In genomic region chr11:83285771-83286528, GRCh38 we compare ENCODE assay signal across 8 cellular contexts. TPM values are rescaled to one million over a fixed set of nuclear protein-coding genes. Genes with fewer than 3 reads are reported as not detected.
DNase-seq lines count a peak whose midpoint lies in the region; ATAC-seq, FAIRE-seq and TF ChIP-seq lines count a peak whose summit lies in the region.

TSS of gene CCDC90B (minus strand) at chr11:83286367. CDS start at chr11:83285972, 395 bp downstream.

- no peaks in the 10 kb centered on the region for H3K36me3 ChIP-seq in trophoblast cell (ENCODE audit: control insufficient read depth in 1 of 2, insufficient read depth in 2 of 2, low read length in 2 of 2)
- H3K36me3 ChIP-seq in transverse colon: no peaks in the 10 kb centered on the region

- no peaks in the 10 kb centered on the region for H3K9me3 ChIP-seq in trophoblast cell (ENCODE audit: insufficient read depth, low read depth, low read length)
- H3K9me3 ChIP-seq in transverse colon: no peaks in the 10 kb centered on the region

- ATAC-seq in HG02840 (IDR thresholded peaks at IDR 0.05; ENCODE audit: low FRiP score, unreplicated experiment) (peak; percentile 89), T-cell (replicated peaks in 1 of 4) (peak; percentile 89 to 94 (median 92))

- H3K79me2 ChIP-seq in trophoblast cell (ENCODE audit: control insufficient read depth, insufficient read depth, low read length, poor library complexity): peaks cover 7% of the 10 kb centered on the region

- peak within 1 kb of the TSS; percentile 90 for H2BK5ac ChIP-seq in trophoblast cell (ENCODE audit: low read depth, low read length, poor library complexity)

- peaks cover 40 to 52% (median 46%) of the 10 kb centered on the region in 3 donors for H3K4me1 Mint-ChIP-seq in T-cell

- TF ChIP-seq POLR2A in GM12891 (IDR thresholded peaks at IDR 0.05; ENCODE audit: low read depth, low read length) (peak; percentile 94), transverse colon (IDR thresholded peaks at IDR 0.05) (peak; percentile 95)

- peak within 1 kb of the TSS; percentile 96 for H4K8ac ChIP-seq in trophoblast cell (ENCODE audit: low read depth, low read length)

- no peak for TF ChIP-seq EP300 in transverse colon (IDR thresholded peaks at IDR 0.05; ENCODE audit: low read depth)

- peaks cover 0 to 3% of the 10 kb centered on the region in 2 donors for H3K27me3 Mint-ChIP-seq in T-cell

- peak within 1 kb of the TSS; percentile 94 for H3K9ac ChIP-seq in trophoblast cell (ENCODE audit: low read length)

- peak within 1 kb of the TSS; percentile 35 for H3K4ac ChIP-seq in trophoblast cell (ENCODE audit: low read depth, low read length)

- peaks cover 7% of the 10 kb centered on the region for H3K36me3 Mint-ChIP-seq in T-cell

- intact Hi-C loops in cardiac septum (cut with DNase I) (loop anchor here (1.0 to 2.0 kb wide), 2 partner anchors 129 to 385 kb away; partner anchors contain the start of genes DDIAS, PCF11 and PRCP), transverse colon (cut with DNase I; ENCODE audit: low total_unique reads) (no loop called here)

- no peak for TF ChIP-seq CTCF in transverse colon (IDR thresholded peaks at IDR 0.05)

- in situ Hi-C loops in transverse colon (cut with MboI; ENCODE audit: low pct_ligation_motif_present in 1 of 4, low pct_unique_long_range_greater_than_20kb in 1 of 4, low sequenced_read_pairs in 3 of 4): loop anchor here in 2 of 4 donors (10.0 to 25.0 kb wide), 2 partner anchors 381 to 526 kb away; partner anchors contain the start of genes DDIAS (in 1 of the 2) and PRCP (in 1 of the 2)

- H4K12ac ChIP-seq in trophoblast cell (ENCODE audit: low read depth, low read length): peak within 1 kb of the TSS; percentile 88

- peaks cover 0 to 4% (median 0%) of the 10 kb centered on the region in 3 donors for H3K9me3 Mint-ChIP-seq in T-cell

- 0% methylated on average over 55 of the region's 55 CpGs for WGBS in adipose tissue, 3 donors
- no CpG with 5 or more reads among the region's 55 CpGs for WGBS in trophoblast cell (ENCODE audit: extremely low coverage, insufficient coverage, insufficient read length)
- 0% methylated on average over 50 of the region's 55 CpGs; no CpG with 5 or more reads in 1 of the 2 donors for WGBS in transverse colon (ENCODE audit: low coverage in 1 of 2), 2 donors

- H3K27ac Mint-ChIP-seq in T-cell: peak within 1 kb of the TSS; percentile 99 to 100

- no peak within 1 kb of the TSS for H3K23ac ChIP-seq in trophoblast cell (ENCODE audit: low read length)

- H3K27ac ChIP-seq in adipose tissue (ENCODE audit: low read depth, low read length): peak within 1 kb of the TSS; percentile 99
- peak within 1 kb of the TSS; percentile 82 for H3K27ac ChIP-seq in trophoblast cell (ENCODE audit: low read depth, low read length)
- H3K27ac ChIP-seq in transverse colon: peak within 1 kb of the TSS; percentile 93 to 99 (median 98)

- H3K4me1 ChIP-seq in trophoblast cell (ENCODE audit: control insufficient read depth in 1 of 2, insufficient read depth in 2 of 2, low read length in 2 of 2) (peaks cover 0 to 2% of the 10 kb centered on the region in 2 experiments), transverse colon (peaks cover 10 to 37% (median 20%) of the 10 kb centered on the region in 4 donors)

- H3K4me3 Mint-ChIP-seq in T-cell: peak within 1 kb of the TSS; percentile 93 to 97 (median 95)

- peak; percentile 99 for FAIRE-seq in GM12891 (lab: Jason Lieb, UNC)

- POLR2A ChIA-PET in T-cell (lab: Charles Lee): interaction anchor here (0.7 to 1.2 kb wide), 6 partner anchors 126 to 385 kb away, joined by 3 to 15 read pairs (median 4); partner anchors contain the start of genes DDIAS (in 2 of the 2), PCF11 (in 1 of the 2) and PRCP (in 1 of the 2)

- H3K4me2 ChIP-seq in trophoblast cell (ENCODE audit: low read length): peak within 1 kb of the TSS; percentile 67

- CTCF ChIA-PET in T-cell (lab: Charles Lee): interaction anchor here in 1 of 2 donors (0.6 to 1.4 kb wide), 7 partner anchors 32 to 419 kb away, joined by 3 to 7 read pairs (median 4); partner anchors contain the start of genes DDIAS, PCF11 and PRCP

- peaks cover 9% of the 10 kb centered on the region for H3K79me1 ChIP-seq in trophoblast cell (ENCODE audit: low read length)

- DNase-seq in GM12891 (ENCODE audit: insufficient read length, low spot score) (peak; percentile 74), NCI-H1436 treated with DMSO at 0.1 percent for 48 hours (lab: John Stamatoyannopoulos, UW) (peak; percentile 89), T-cell (peak; percentile 88 to 96 (median 93)), cardiac septum (ENCODE audit: low spot score) (peak; percentile 98), trophoblast cell (peak; percentile 99), transverse colon (peak; percentile 96)

- H2BK120ac ChIP-seq in trophoblast cell (ENCODE audit: insufficient read depth, low read length, poor library complexity): peak within 1 kb of the TSS; percentile 88

- no peak within 1 kb of the TSS for H2BK12ac ChIP-seq in trophoblast cell (ENCODE audit: low read length)

- peak within 1 kb of the TSS; percentile 89 for H3K18ac ChIP-seq in trophoblast cell (ENCODE audit: low read length)

- H3K4me3 ChIP-seq in trophoblast cell (ENCODE audit: low read depth, low read length): peak within 1 kb of the TSS; percentile 91
- peak within 1 kb of the TSS; percentile 67 to 85 (median 72) for H3K4me3 ChIP-seq in transverse colon

- no peak within 1 kb of the TSS for H2AK5ac ChIP-seq in trophoblast cell (ENCODE audit: low read length)

- H3K14ac ChIP-seq in trophoblast cell (ENCODE audit: low read length): peak within 1 kb of the TSS; percentile 83

- H3K27me3 ChIP-seq in trophoblast cell (ENCODE audit: insufficient read depth, low read length): no peaks in the 10 kb centered on the region
- no peaks in the 10 kb centered on the region for H3K27me3 ChIP-seq in transverse colon

- H4K91ac ChIP-seq in trophoblast cell (ENCODE audit: low read depth, low read length): peak within 1 kb of the TSS; percentile 92

- H2AFZ ChIP-seq in trophoblast cell (ENCODE audit: insufficient read depth, low read length, poor library complexity): peak within 1 kb of the TSS; percentile 87

TF ChIP-seq in GM12891, 5 proteins besides CTCF, POLR2A, EP300 and RAD21:
- TF ChIP-seq POLR2AphosphoS5 (IDR thresholded peaks at IDR 0.05; ENCODE audit: low read depth, low read length): peak; percentile 93
- TF ChIP-seq TAF1 (IDR thresholded peaks at IDR 0.05; ENCODE audit: low read depth, low read length): peak; percentile 84
- TF ChIP-seq POU2F2 (IDR thresholded peaks at IDR 0.05; ENCODE audit: low read depth, low read length): peak; percentile 30; the same call in 1 of the 2 replicates
- TF ChIP-seq SPI1 (IDR thresholded peaks at IDR 0.05; ENCODE audit: low read depth, low read length): no peak
- peak; percentile 61 for TF ChIP-seq PAX5 (IDR thresholded peaks at IDR 0.05; ENCODE audit: insufficient read depth, low read length, severe bottlenecking)
TF ChIP-seq in GM12891: peak in this region for 4.

RNA-seq across cellular contexts. Expression of gene CCDC90B, which starts in this region (rescaled TPM):
- 49.6 TPM for polyA plus RNA-seq in GM12891 (2012; ENCODE audit: low read depth, missing spikeins)
- total RNA-seq in T-cell (10 to 100 TPM; 24.3 to 34.4 (median 30.8) TPM), cardiac septum (29.5 TPM), transverse colon (10 to 100 TPM in 3 of 4 donors, 1 to 10 TPM in 1; 3.4 to 40.6 (median 21.6) TPM)
- 10 to 100 TPM; 23.4 to 56.7 (median 27.8) TPM for polyA plus RNA-seq in adipose tissue
- polyA plus RNA-seq in trophoblast cell (2013): 55.8 and 58.1 TPM in 2 replicates

Comparison
In these comparisons a context has a peak if more than half of its experiments do, and no peak if none do; other contexts are left out.
1. Peak in every context shown above with its lines: DNase-seq, ATAC-seq, H3K4me3 ChIP-seq and H3K27ac ChIP-seq.